34 cellular contexts compared by ENCODE assay signal in the genomic region with DNA sequence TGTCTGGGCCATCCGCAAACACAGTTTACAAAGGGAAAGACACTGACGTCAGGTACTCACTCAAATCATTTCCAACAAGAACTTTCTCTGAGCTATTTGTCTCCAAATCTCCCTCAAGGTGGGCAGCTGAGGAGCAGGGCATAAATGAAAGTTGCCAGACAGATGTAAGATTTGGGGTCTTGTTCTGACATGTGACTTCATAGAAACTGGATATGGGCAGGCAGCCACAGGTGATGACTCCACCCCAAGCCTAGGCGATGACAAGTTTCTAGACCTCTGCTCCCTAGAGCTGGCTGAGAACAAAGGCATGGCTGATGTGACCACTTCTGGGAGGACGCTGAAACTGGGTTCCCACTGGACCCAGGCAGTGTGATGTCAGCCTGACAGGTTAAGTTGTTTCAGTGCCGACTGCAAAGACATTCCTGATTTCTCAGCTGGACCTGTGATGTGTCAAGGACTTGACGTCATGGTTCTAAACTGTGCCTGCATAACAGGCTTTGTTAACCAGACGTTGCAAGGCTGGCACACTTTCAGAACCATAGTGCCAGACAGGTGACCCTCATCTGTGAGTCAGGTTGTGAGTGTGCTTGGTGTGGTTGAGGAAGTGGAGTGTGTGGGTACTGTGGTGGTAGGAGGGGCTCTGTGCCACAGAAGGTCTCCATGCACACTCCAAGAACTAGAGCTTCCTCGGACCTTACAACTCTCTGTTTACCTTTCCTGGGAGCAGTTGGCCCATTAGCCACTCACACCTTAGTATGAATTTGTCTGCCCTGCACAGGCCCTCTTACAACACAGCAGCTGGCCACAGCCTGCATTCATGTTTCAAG. TPM values are rescaled to one million over a fixed set of nuclear protein-coding genes. Genes with fewer than 3 reads are reported as not detected.
"Had no signal": no experiment of that assay in that cellular context is flagged by ENCODE, and none has a peak within 500 bp of the region (broad histone marks: within the 10 kb centered on the region; RNA-seq: fewer than 3 reads in every experiment).

No MANE protein-coding gene starts in this region.

- H3K4me1 Mint-ChIP-seq: activated B cell treated with CpG ODN at 0.5 μM for 24 hours; activated naive CD4-positive, alpha-beta T cell treated with anti-CD3 and anti-CD28 coated beads, Interleukin-2, amount 10 ng/mL, durations not matched to agents 7 days and 5 days; activated naive CD8-positive, alpha-beta T cell treated with anti-CD3 and anti-CD28 coated beads, Interleukin-2, amount 50 U/mL, for 24 hours had no signal

- H3K4me3 ChIP-seq: MG63, PC-9 had no signal

- H3K27ac Mint-ChIP-seq: activated B cell treated with CpG ODN at 0.5 μM for 24 hours; activated CD8-positive, alpha-beta T cell treated with anti-CD3 and anti-CD28 coated beads, Interleukin-2, amount 10 ng/mL, durations not matched to agents 7 days and 5 days; activated naive CD4-positive, alpha-beta T cell treated with anti-CD3 and anti-CD28 coated beads, Interleukin-2, amount 10 ng/mL, durations not matched to agents 7 days and 5 days; activated naive CD8-positive, alpha-beta T cell; activated naive CD8-positive, alpha-beta T cell treated with anti-CD3 and anti-CD28 coated beads, Interleukin-2, amount 50 U/mL, for 24 hours had no signal

- H3K36me3 Mint-ChIP-seq: activated naive CD4-positive, alpha-beta T cell treated with anti-CD3 and anti-CD28 coated beads, Interleukin-2, amount 10 ng/mL, durations not matched to agents 7 days and 5 days; activated naive CD8-positive, alpha-beta T cell had no signal

- H3K9me3 Mint-ChIP-seq: activated naive CD4-positive, alpha-beta T cell treated with anti-CD3 and anti-CD28 coated beads, Interleukin-2, amount 10 ng/mL, durations not matched to agents 7 days and 5 days; activated naive CD8-positive, alpha-beta T cell treated with anti-CD3 and anti-CD28 coated beads, Interleukin-2, amount 50 U/mL, for 24 hours had no signal

- ATAC-seq: activated CD8-positive, alpha-beta T cell treated with anti-CD3 and anti-CD28 coated beads, Interleukin-2, amount 10 ng/mL, durations not matched to agents 7 days and 5 days; activated naive CD8-positive, alpha-beta T cell treated with anti-CD3 and anti-CD28 coated beads, Interleukin-2, amount 50 U/mL, for 24 hours; Right ventricle myocardium inferior had no signal

- DNase-seq: activated B cell treated with CpG ODN at 0.5 μM for 24 hours; activated CD4-positive, alpha-beta T cell treated with anti-CD3 and anti-CD28 coated beads for 1 hour; activated CD4-positive, alpha-beta T cell treated with anti-CD3 and anti-CD28 coated beads for 48 hours; activated CD4-positive, alpha-beta T cell treated with anti-CD3 and anti-CD28 coated beads, Interleukin-2, amount 50 U/mL, for 48 hours; activated CD8-positive, alpha-beta memory T cell treated with anti-CD3 and anti-CD28 coated beads, Interleukin-2, amount 50 U/mL, for 48 hours; activated CD8-positive, alpha-beta T cell treated with anti-CD3 and anti-CD28 coated beads, Interleukin-2, amount 10 ng/mL, durations not matched to agents 7 days and 5 days; activated effector memory CD4-positive, alpha-beta T cell treated with Interleukin-2 at 50 U/mL for 16 hours; activated naive CD4-positive, alpha-beta T cell treated with anti-CD3 and anti-CD28 coated beads, Interleukin-2, amount 10 ng/mL, durations not matched to agents 7 days and 5 days; activated naive CD8-positive, alpha-beta T cell treated with anti-CD3 and anti-CD28 coated beads, Interleukin-2, amount 50 U/mL, for 24 hours; activated T-cell treated with anti-CD3 and anti-CD28 coated beads, Interleukin-2, amount 50 U/mL, for 48 hours; anterior cingulate cortex; brain microvascular endothelial cell; central memory CD4-positive, alpha-beta T cell; Karpas-422; KBM-7; MG63; NCI-H1048; NCI-H1105 treated with DMSO at 0.1 percent for 48 hours; NCI-H1436; NCI-H1694; NCI-H1930; NCI-H2081 treated with DMSO at 0.1 percent for 48 hours; NCI-H226; NCI-H446 treated with DMSO at 0.1 percent for 48 hours; NCI-H524; NCI-H69; NCI-H82; PC-9; SW 1271; T-helper 1 cell; T-helper 2 cell; T-helper 9 cell had no signal

- H3K4me3 Mint-ChIP-seq: activated B cell treated with CpG ODN at 0.5 μM for 24 hours; activated CD8-positive, alpha-beta T cell treated with anti-CD3 and anti-CD28 coated beads, Interleukin-2, amount 10 ng/mL, durations not matched to agents 7 days and 5 days; activated naive CD4-positive, alpha-beta T cell treated with anti-CD3 and anti-CD28 coated beads, Interleukin-2, amount 10 ng/mL, durations not matched to agents 7 days and 5 days; activated naive CD8-positive, alpha-beta T cell; activated naive CD8-positive, alpha-beta T cell treated with anti-CD3 and anti-CD28 coated beads, Interleukin-2, amount 50 U/mL, for 24 hours had no signal

RNA-seq across cellular contexts. Expression of a gene that starts 39.9 kb away (rescaled TPM):
- total RNA-seq: activated B cell treated with CpG ODN at 0.5 μM for 24 hours; activated CD8-positive, alpha-beta T cell treated with anti-CD3 and anti-CD28 coated beads, Interleukin-2, amount 10 ng/mL, durations not matched to agents 7 days and 5 days; PC-9 had no signal
